1 cellular context compared by ENCODE assay signal in the genomic region with DNA sequence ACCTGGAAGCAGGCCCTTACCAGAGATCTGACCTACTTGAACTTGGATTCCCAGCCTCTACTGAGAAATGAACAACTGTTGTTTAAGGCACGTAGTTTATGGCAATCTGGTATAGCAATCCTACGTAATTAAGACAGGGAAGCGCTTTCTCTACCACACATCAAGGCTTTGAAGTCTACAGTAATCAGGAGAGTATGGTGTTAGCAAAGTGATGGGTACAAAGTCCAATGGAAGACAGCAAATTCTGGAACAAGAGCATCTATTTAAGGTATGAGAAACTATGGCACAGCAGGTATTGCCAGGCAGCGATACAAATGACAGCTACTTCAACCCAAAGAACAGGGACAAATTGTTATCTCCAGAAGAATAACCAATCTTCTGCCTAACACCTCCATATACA.
A peak's percentile ranks its signal among the peaks of the same experiment; 100 is the strongest.
TF ChIP-seq lines count a peak whose summit lies in the region.

No MANE protein-coding gene starts in this region.

TF ChIP-seq in HepG2, 621 proteins besides CTCF, POLR2A, EP300 and RAD21 (continued from another document and continues in another):
- TF ChIP-seq, protein P1, sequence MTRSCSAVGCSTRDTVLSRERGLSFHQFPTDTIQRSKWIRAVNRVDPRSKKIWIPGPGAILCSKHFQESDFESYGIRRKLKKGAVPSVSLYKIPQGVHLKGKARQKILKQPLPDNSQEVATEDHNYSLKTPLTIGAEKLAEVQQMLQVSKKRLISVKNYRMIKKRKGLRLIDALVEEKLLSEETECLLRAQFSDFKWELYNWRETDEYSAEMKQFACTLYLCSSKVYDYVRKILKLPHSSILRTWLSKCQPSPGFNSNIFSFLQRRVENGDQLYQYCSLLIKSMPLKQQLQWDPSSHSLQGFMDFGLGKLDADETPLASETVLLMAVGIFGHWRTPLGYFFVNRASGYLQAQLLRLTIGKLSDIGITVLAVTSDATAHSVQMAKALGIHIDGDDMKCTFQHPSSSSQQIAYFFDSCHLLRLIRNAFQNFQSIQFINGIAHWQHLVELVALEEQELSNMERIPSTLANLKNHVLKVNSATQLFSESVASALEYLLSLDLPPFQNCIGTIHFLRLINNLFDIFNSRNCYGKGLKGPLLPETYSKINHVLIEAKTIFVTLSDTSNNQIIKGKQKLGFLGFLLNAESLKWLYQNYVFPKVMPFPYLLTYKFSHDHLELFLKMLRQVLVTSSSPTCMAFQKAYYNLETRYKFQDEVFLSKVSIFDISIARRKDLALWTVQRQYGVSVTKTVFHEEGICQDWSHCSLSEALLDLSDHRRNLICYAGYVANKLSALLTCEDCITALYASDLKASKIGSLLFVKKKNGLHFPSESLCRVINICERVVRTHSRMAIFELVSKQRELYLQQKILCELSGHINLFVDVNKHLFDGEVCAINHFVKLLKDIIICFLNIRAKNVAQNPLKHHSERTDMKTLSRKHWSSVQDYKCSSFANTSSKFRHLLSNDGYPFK (CRISPR knock-in tag; IDR thresholded peaks at IDR 0.05; ENCODE audit: borderline replicate concordance) = no peak
- TF ChIP-seq NR2F2 (IDR thresholded peaks at IDR 0.05; ENCODE audit: borderline replicate concordance, low read depth) = 0 out of 2 replicates have a peak, but pooled peaks have one; percentile 47
- TF ChIP-seq CHD4 (IDR thresholded peaks at IDR 0.05; ENCODE audit: borderline replicate concordance, low read length) = no peak; the same call in 1 of the 2 replicates
- TF ChIP-seq ZNF674 (CRISPR knock-in tag; IDR thresholded peaks at IDR 0.05; ENCODE audit: low read depth) = no peak
- TF ChIP-seq, protein P2, sequence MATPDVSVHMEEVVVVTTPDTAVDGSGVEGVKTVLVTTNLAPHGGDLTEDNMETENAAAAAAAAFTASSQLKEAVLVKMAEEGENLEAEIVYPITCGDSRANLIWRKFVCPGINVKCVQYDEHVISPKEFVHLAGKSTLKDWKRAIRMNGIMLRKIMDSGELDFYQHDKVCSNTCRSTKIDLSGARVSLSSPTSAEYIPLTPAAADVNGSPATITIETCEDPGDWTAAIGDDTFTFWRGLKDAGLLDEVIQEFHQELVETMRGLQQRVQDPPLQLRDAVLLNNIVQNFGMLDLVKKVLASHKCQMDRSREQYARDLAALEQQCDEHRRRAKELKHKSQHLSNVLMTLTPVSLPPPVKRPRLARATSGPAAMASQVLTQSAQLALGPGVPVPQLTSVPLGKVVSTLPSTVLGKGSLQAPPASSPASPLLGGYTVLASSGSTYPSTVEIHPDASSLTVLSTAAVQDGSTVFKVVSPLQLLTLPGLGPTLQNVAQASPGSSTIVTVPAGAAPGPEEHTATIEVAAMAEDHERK (CRISPR knock-in tag; IDR thresholded peaks at IDR 0.05; ENCODE audit: low read depth) = no peak
- no peak for TF ChIP-seq ZNF607 (CRISPR knock-in tag; IDR thresholded peaks at IDR 0.05; ENCODE audit: borderline replicate concordance)
- no peak for TF ChIP-seq KLF9 (CRISPR knock-in tag; IDR thresholded peaks at IDR 0.05; ENCODE audit: low read depth)
- TF ChIP-seq, protein P3, sequence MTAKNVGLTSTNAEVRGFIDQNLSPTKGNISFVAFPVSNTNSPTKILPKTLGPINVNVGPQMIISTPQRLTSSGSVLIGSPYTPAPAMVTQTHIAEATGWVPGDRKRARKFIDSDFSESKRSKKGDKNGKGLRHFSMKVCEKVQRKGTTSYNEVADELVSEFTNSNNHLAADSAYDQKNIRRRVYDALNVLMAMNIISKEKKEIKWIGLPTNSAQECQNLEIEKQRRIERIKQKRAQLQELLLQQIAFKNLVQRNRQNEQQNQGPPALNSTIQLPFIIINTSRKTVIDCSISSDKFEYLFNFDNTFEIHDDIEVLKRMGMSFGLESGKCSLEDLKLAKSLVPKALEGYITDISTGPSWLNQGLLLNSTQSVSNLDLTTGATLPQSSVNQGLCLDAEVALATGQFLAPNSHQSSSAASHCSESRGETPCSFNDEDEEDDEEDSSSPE (CRISPR knock-in tag; IDR thresholded peaks at IDR 0.05) = no peak
- TF ChIP-seq TBX3 (IDR thresholded peaks at IDR 0.05; ENCODE audit: borderline replicate concordance) = peak; percentile 93
- TF ChIP-seq MXI1 (IDR thresholded peaks at IDR 0.05; ENCODE audit: borderline replicate concordance, low read depth, low read length) = no peak
- peak; percentile 66; the same call in 1 of the 2 replicates for TF ChIP-seq TCF7L2 (IDR thresholded peaks at IDR 0.05; ENCODE audit: low read depth, low read length)
- 0 out of 2 replicates have a peak, but pooled peaks have one; percentile 40 for TF ChIP-seq ZNF331 (CRISPR knock-in tag; IDR thresholded peaks at IDR 0.05)
- no peak for TF ChIP-seq MXD4 (CRISPR knock-in tag; IDR thresholded peaks at IDR 0.05)
- TF ChIP-seq, protein P4, sequence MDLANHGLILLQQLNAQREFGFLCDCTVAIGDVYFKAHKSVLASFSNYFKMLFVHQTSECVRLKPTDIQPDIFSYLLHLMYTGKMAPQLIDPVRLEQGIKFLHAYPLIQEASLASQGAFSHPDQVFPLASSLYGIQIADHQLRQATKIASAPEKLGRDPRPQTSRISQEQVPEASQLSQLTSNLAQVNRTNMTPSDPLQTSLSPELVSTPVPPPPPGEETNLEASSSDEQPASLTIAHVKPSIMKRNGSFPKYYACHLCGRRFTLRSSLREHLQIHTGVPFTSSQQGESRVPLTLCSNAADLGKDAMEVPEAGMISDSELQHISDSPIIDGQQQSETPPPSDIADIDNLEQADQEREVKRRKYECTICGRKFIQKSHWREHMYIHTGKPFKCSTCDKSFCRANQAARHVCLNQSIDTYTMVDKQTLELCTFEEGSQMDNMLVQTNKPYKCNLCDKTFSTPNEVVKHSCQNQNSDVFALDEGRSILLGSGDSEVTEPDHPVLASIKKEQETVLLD (CRISPR knock-in tag; IDR thresholded peaks at IDR 0.05; ENCODE audit: low read depth) = no peak
- TF ChIP-seq JUN (CRISPR knock-in tag; IDR thresholded peaks at IDR 0.05) = no peak
- TF ChIP-seq MED1 (CRISPR knock-in tag; IDR thresholded peaks at IDR 0.05) = 0 out of 2 replicates have a peak, but pooled peaks have one; percentile 45
- 0 out of 2 replicates have a peak, but pooled peaks have one; percentile 4 for TF ChIP-seq FOXP1 (IDR thresholded peaks at IDR 0.05)
- peak; percentile 56; the same call in 1 of the 2 replicates for TF ChIP-seq FOXP1 (CRISPR knock-in tag; IDR thresholded peaks at IDR 0.05)
- no peak for TF ChIP-seq SP4 (CRISPR knock-in tag; IDR thresholded peaks at IDR 0.05)
- no peak for TF ChIP-seq SOX6 (IDR thresholded peaks at IDR 0.05)
- peak; percentile 35; the same call in 1 of the 2 replicates for TF ChIP-seq SOX6 (CRISPR knock-in tag; IDR thresholded peaks at IDR 0.05)
- TF ChIP-seq, protein P5, sequence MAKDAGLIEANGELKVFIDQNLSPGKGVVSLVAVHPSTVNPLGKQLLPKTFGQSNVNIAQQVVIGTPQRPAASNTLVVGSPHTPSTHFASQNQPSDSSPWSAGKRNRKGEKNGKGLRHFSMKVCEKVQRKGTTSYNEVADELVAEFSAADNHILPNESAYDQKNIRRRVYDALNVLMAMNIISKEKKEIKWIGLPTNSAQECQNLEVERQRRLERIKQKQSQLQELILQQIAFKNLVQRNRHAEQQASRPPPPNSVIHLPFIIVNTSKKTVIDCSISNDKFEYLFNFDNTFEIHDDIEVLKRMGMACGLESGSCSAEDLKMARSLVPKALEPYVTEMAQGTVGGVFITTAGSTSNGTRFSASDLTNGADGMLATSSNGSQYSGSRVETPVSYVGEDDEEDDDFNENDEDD (CRISPR knock-in tag; IDR thresholded peaks at IDR 0.05; ENCODE audit: borderline replicate concordance) = 0 out of 2 replicates have a peak, but pooled peaks have one; percentile 19
- TF ChIP-seq, protein P6, sequence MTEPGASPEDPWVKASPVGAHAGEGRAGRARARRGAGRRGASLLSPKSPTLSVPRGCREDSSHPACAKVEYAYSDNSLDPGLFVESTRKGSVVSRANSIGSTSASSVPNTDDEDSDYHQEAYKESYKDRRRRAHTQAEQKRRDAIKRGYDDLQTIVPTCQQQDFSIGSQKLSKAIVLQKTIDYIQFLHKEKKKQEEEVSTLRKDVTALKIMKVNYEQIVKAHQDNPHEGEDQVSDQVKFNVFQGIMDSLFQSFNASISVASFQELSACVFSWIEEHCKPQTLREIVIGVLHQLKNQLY (CRISPR knock-in tag; IDR thresholded peaks at IDR 0.05) = no peak
- TF ChIP-seq, protein P7, sequence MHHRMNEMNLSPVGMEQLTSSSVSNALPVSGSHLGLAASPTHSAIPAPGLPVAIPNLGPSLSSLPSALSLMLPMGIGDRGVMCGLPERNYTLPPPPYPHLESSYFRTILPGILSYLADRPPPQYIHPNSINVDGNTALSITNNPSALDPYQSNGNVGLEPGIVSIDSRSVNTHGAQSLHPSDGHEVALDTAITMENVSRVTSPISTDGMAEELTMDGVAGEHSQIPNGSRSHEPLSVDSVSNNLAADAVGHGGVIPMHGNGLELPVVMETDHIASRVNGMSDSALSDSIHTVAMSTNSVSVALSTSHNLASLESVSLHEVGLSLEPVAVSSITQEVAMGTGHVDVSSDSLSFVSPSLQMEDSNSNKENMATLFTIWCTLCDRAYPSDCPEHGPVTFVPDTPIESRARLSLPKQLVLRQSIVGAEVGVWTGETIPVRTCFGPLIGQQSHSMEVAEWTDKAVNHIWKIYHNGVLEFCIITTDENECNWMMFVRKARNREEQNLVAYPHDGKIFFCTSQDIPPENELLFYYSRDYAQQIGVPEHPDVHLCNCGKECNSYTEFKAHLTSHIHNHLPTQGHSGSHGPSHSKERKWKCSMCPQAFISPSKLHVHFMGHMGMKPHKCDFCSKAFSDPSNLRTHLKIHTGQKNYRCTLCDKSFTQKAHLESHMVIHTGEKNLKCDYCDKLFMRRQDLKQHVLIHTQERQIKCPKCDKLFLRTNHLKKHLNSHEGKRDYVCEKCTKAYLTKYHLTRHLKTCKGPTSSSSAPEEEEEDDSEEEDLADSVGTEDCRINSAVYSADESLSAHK (CRISPR knock-in tag; IDR thresholded peaks at IDR 0.05; ENCODE audit: borderline replicate concordance) = no peak
- TF ChIP-seq AGO1 (IDR thresholded peaks at IDR 0.05; ENCODE audit: low read depth, low read length, poor library complexity, severe bottlenecking) = no peak
- TF ChIP-seq ZNF746 (CRISPR knock-in tag; IDR thresholded peaks at IDR 0.05) = no peak
- TF ChIP-seq EHMT2 (IDR thresholded peaks at IDR 0.05; ENCODE audit: borderline replicate concordance, low read depth, low read length) = peak; percentile 43; the same call in 1 of the 2 replicates
- TF ChIP-seq SNAI1 (CRISPR knock-in tag; IDR thresholded peaks at IDR 0.05; ENCODE audit: borderline replicate concordance) = no peak
- no peak for TF ChIP-seq SUZ12 (IDR thresholded peaks at IDR 0.05; ENCODE audit: low read depth, low read length)
- TF ChIP-seq ZBTB38 (CRISPR knock-in tag; IDR thresholded peaks at IDR 0.05) = no peak
- TF ChIP-seq RARG (CRISPR knock-in tag; IDR thresholded peaks at IDR 0.05; ENCODE audit: low read depth) = no peak
- no peak for TF ChIP-seq GPN1 (CRISPR knock-in tag; IDR thresholded peaks at IDR 0.05; ENCODE audit: borderline replicate concordance)
- TF ChIP-seq ZNF780A (CRISPR knock-in tag; IDR thresholded peaks at IDR 0.05) = no peak
- no peak for TF ChIP-seq ZC3H4 (CRISPR knock-in tag; IDR thresholded peaks at IDR 0.05; ENCODE audit: borderline replicate concordance)
- TF ChIP-seq ONECUT2 (CRISPR knock-in tag; IDR thresholded peaks at IDR 0.05) = no peak
- no peak for TF ChIP-seq U2AF2 (IDR thresholded peaks at IDR 0.05; ENCODE audit: low read depth, low read length)
- no peak for TF ChIP-seq ZNF672 (CRISPR knock-in tag; IDR thresholded peaks at IDR 0.05)
- no peak for TF ChIP-seq ZNF12 (CRISPR knock-in tag; IDR thresholded peaks at IDR 0.05)
- TF ChIP-seq RXRB (CRISPR knock-in tag; IDR thresholded peaks at IDR 0.05; ENCODE audit: borderline replicate concordance) = peak; percentile 41; the same call in 1 of the 2 replicates
- no peak for TF ChIP-seq ZFP36L2 (CRISPR knock-in tag; IDR thresholded peaks at IDR 0.05)
- TF ChIP-seq SOX5 (CRISPR knock-in tag; IDR thresholded peaks at IDR 0.05; ENCODE audit: borderline replicate concordance) = peak; percentile 41; the same call in 1 of the 2 replicates
- no peak for TF ChIP-seq ZNF354B (CRISPR knock-in tag; IDR thresholded peaks at IDR 0.05)
- TF ChIP-seq, protein P8, sequence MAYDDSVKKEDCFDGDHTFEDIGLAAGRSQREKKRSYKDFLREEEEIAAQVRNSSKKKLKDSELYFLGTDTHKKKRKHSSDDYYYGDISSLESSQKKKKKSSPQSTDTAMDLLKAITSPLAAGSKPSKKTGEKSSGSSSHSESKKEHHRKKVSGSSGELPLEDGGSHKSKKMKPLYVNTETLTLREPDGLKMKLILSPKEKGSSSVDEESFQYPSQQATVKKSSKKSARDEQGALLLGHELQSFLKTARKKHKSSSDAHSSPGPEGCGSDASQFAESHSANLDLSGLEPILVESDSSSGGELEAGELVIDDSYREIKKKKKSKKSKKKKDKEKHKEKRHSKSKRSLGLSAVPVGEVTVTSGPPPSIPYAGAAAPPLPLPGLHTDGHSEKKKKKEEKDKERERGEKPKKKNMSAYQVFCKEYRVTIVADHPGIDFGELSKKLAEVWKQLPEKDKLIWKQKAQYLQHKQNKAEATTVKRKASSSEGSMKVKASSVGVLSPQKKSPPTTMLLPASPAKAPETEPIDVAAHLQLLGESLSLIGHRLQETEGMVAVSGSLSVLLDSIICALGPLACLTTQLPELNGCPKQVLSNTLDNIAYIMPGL (CRISPR knock-in tag; IDR thresholded peaks at IDR 0.05; ENCODE audit: borderline replicate concordance in 1 of 2, low read depth in 1 of 2) = no peak
- no peak for TF ChIP-seq ZC3H13 (CRISPR knock-in tag; IDR thresholded peaks at IDR 0.05)
- TF ChIP-seq RELA (CRISPR knock-in tag; IDR thresholded peaks at IDR 0.05) = no peak
- no peak for TF ChIP-seq NFE2L1 (CRISPR knock-in tag; IDR thresholded peaks at IDR 0.05; ENCODE audit: borderline replicate concordance)
- TF ChIP-seq HNF4A (CRISPR knock-in tag; IDR thresholded peaks at IDR 0.05) = peak; percentile 93
- no peak for TF ChIP-seq ZFP62 (CRISPR knock-in tag; IDR thresholded peaks at IDR 0.05)
- no peak for TF ChIP-seq MEIS1 (CRISPR knock-in tag; IDR thresholded peaks at IDR 0.05; ENCODE audit: borderline replicate concordance)
- 0 out of 2 replicates have a peak, but pooled peaks have one; percentile 33 for TF ChIP-seq ISL2 (CRISPR knock-in tag; IDR thresholded peaks at IDR 0.05)
- no peak for TF ChIP-seq ZNF703 (CRISPR knock-in tag; IDR thresholded peaks at IDR 0.05; ENCODE audit: borderline replicate concordance)
- no peak for TF ChIP-seq KDM4B (CRISPR knock-in tag; IDR thresholded peaks at IDR 0.05)
- no peak for TF ChIP-seq NFKB2 (CRISPR knock-in tag; IDR thresholded peaks at IDR 0.05; ENCODE audit: borderline replicate concordance)
